1 cellular context compared by ENCODE assay signal in the genomic region with DNA sequence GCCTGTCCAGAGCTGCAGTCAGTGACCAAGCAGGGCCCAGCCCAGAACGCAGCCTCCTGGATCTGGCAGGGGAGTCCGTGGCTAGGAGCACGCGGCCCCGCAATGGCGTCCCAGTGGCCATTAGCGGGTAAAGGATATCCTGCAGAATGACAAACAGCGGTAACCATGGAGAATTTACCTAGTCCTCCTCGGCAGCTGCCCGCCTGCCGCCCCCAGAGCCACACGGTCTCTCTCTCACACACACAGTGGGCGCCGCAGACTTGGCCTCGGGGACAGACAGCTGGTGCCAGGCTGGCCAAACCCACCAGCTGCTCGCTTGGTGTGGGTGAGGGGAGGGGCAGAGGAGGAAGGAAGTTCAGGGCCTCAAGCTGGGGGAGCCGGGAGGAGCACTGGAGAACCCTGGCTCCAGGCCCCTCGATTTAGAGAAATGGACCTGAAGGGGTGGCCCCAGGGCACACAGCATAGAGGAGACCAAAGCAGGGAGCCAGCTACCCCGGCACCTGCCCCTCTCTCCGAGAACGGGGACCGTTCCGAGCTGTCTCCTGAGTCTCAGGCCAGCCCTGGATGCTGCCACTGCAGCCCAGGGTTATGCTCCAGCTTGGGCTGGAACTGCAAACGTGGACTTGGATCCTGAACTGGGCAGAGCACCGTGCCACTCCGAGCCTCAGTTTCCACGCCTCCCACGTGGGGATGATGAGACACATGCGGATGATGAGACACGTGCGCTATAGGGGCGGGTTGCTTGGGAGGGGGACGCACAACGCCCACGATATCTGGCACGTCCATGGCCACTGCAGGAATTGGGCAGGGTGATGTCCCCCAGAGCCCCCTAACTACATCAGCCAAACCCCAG.
TF ChIP-seq lines count a peak whose summit lies in the region.

No MANE protein-coding gene starts in this region.

TF ChIP-seq in GM12878, 131 proteins besides CTCF, POLR2A, EP300 and RAD21:
- peak; percentile 78 for TF ChIP-seq TCF3 (IDR thresholded peaks at IDR 0.05; ENCODE audit: borderline replicate concordance, insufficient read depth, low read depth, low read length)
- no peak for TF ChIP-seq RELB (IDR thresholded peaks at IDR 0.05; ENCODE audit: low read depth)
- TF ChIP-seq YY1 (IDR thresholded peaks at IDR 0.05; ENCODE audit: low read depth, low read length) = peak; percentile 67
- peak; percentile 21 for TF ChIP-seq USF1 (IDR thresholded peaks at IDR 0.05; ENCODE audit: borderline replicate concordance, extremely low read length, insufficient read depth, low read depth, low read length)
